In genomic region chr5:154385236-154385512, GRCh38 we compare ENCODE assay signal across 12 cellular contexts.
A peak's percentile ranks its signal among the peaks of the same experiment; 100 is the strongest.
DNase-seq lines count a peak whose midpoint lies in the region; ATAC-seq and TF ChIP-seq lines count a peak whose summit lies in the region.
"Had no signal": no experiment of that assay in that cellular context is flagged by ENCODE, and none has a peak within 500 bp of the region (broad histone marks: within the 10 kb centered on the region; RNA-seq: fewer than 3 reads in every experiment).

No MANE protein-coding gene starts in this region.

- H4K20me1 ChIP-seq in MM.1S (ENCODE audit: insufficient read depth, low read length), result no peaks in the 10 kb centered on the region

- peak overlapping the region in 5 of 7 donors; percentile 13 to 79 (median 36) for H3K27ac Mint-ChIP-seq in CD4-positive, alpha-beta memory T cell

- H3K4me3 Mint-ChIP-seq in CD4-positive, alpha-beta memory T cell, result peak overlapping the region in 4 of 8 donors; percentile 17 to 53 (median 31)

- H3K4me3 ChIP-seq in CD4-positive, alpha-beta memory T cell (ENCODE audit: low read length in 2 of 2), result no peak overlapping the region
- no peak overlapping the region for H3K4me3 ChIP-seq in MM.1S (ENCODE audit: low read length)
- no peak overlapping the region for H3K4me3 ChIP-seq in mucosa of descending colon
- H3K4me3 ChIP-seq: ovary had no signal

- H3K36me3 ChIP-seq in CD4-positive, alpha-beta memory T cell (ENCODE audit: insufficient read depth, low read length), result peaks cover 11% of the 10 kb centered on the region
- H3K36me3 ChIP-seq in MM.1S (replicated peaks; ENCODE audit: insufficient read depth, low read length) (0 out of 2 replicates have a peak, but pooled peaks cover 3% of the 10 kb centered on the region), mucosa of descending colon (ENCODE audit: low read depth) (no peaks in the 10 kb centered on the region)
- H3K36me3 ChIP-seq: ovary had no signal

- POLR2A ChIA-PET in CD4-positive, alpha-beta memory T cell (lab: Charles Lee; ENCODE audit: partially characterized antibody), result no interaction called here

- no peak for DNase-seq in CD4-positive, alpha-beta memory T cell
- DNase-seq in MM.1S (no peak), mucosa of descending colon (no peak), UCSD-AML1 (lab: John Stamatoyannopoulos, UW; ENCODE audit: unreplicated experiment) (no peak)
- DNase-seq in effector CD4-positive, alpha-beta T cell, result no peak
- DNase-seq: cortex of kidney; NCI-H1930; ovary; stimulated activated CD4-positive, alpha-beta T cell treated with anti-CD3 and anti-CD28 coated beads, Interleukin-15, amount 100 ng/mL, for 24 hours had no signal

- no peaks in the 10 kb centered on the region for H3K27me3 ChIP-seq in CD4-positive, alpha-beta memory T cell (ENCODE audit: insufficient read depth, low read length)
- no peaks in the 10 kb centered on the region for H3K27me3 ChIP-seq in MM.1S (replicated peaks; ENCODE audit: insufficient read depth, low read length)
- H3K27me3 ChIP-seq: ovary had no signal

- no peak overlapping the region for H3K9ac ChIP-seq in MM.1S (ENCODE audit: low read length)

- H3F3A ChIP-seq in MM.1S (ENCODE audit: insufficient read depth, low read length), result no peaks in the 10 kb centered on the region

- CTCF ChIA-PET in CD4-positive, alpha-beta memory T cell (lab: Charles Lee; ENCODE audit: partially characterized antibody), result no interaction called here

- no peaks in the 10 kb centered on the region for H3K27me3 Mint-ChIP-seq in CD4-positive, alpha-beta memory T cell

- no peak overlapping the region for H2AFZ ChIP-seq in MM.1S (ENCODE audit: low read length)

- H3K4me2 ChIP-seq in MM.1S (ENCODE audit: low read depth, low read length), result no peak overlapping the region

- peaks cover 40 to 57% of the 10 kb centered on the region in 2 donors for H3K36me3 Mint-ChIP-seq in CD4-positive, alpha-beta memory T cell

- H3K4me1 Mint-ChIP-seq in CD4-positive, alpha-beta memory T cell, result peaks cover 0 to 17% (median 11%) of the 10 kb centered on the region in 4 donors

- no peaks in the 10 kb centered on the region for H3K9me3 ChIP-seq in CD4-positive, alpha-beta memory T cell (ENCODE audit: control insufficient read depth in 1 of 2, low read length in 2 of 2)
- H3K9me3 ChIP-seq in MM.1S (replicated peaks; ENCODE audit: insufficient read depth, low read length) (no peaks in the 10 kb centered on the region), mucosa of descending colon (no peaks in the 10 kb centered on the region)
- H3K9me3 ChIP-seq: ovary had no signal

- TF ChIP-seq CTCF in MM.1S (IDR thresholded peaks at IDR 0.05; ENCODE audit: low read length) (no peak), mucosa of descending colon (IDR thresholded peaks at IDR 0.05) (no peak)

- no peaks in the 10 kb centered on the region for H3K4me1 ChIP-seq in CD4-positive, alpha-beta memory T cell (ENCODE audit: insufficient read depth, low read length)
- peaks cover 17% of the 10 kb centered on the region for H3K4me1 ChIP-seq in MM.1S (ENCODE audit: low read length)
- no peaks in the 10 kb centered on the region for H3K4me1 ChIP-seq in mucosa of descending colon (ENCODE audit: low read depth)

- intact Hi-C loops in CD4-positive, alpha-beta memory T cell (cut with micrococcal nuclease), result no loop called here
- intact Hi-C loops in mucosa of descending colon (cut with DNase I, micrococcal nuclease), result no loop called here

- H3K27ac ChIP-seq in CD4-positive, alpha-beta memory T cell (ENCODE audit: low read depth, low read length), result no peak overlapping the region
- peak overlapping the region; percentile 28; the same call in 1 of the 2 replicates for H3K27ac ChIP-seq in MM.1S (ENCODE audit: low read length)

- H3K79me2 ChIP-seq in MM.1S (ENCODE audit: low read length), result no peaks in the 10 kb centered on the region

- peak; percentile 29 for ATAC-seq in GM18868 (IDR thresholded peaks at IDR 0.05; ENCODE audit: unreplicated experiment)
- ATAC-seq in mucosa of descending colon, result peak; percentile 65
- no peak for ATAC-seq in GM18873 (IDR thresholded peaks at IDR 0.05; ENCODE audit: low FRiP score, unreplicated experiment)
- no peak for ATAC-seq in HG03442 (IDR thresholded peaks at IDR 0.05; ENCODE audit: unreplicated experiment)

- no peaks in the 10 kb centered on the region for H3K9me2 ChIP-seq in MM.1S (replicated peaks; ENCODE audit: insufficient read depth, low read length)

- H3K9me3 Mint-ChIP-seq in CD4-positive, alpha-beta memory T cell, result no peaks in the 10 kb centered on the region

Comparison
In these comparisons a context has a peak if more than half of its experiments do, and no peak if none do; other contexts are left out.
1. ATAC-seq: peak in GM18868 (single experiment) and mucosa of descending colon (single experiment); none in GM18873 (single experiment) and HG03442 (single experiment).